ENCODE assay signal across 8 cellular contexts in genomic region chr6:41503841-41504525, GRCh38. TPM values are rescaled to one million over a fixed set of nuclear protein-coding genes. Genes with fewer than 3 reads are reported as not detected.
DNase-seq lines count a peak whose midpoint lies in the region; ATAC-seq and TF ChIP-seq lines count a peak whose summit lies in the region.

No MANE protein-coding gene starts in this region.

- H3K4me1 ChIP-seq in endodermal cell (ENCODE audit: control insufficient read depth, insufficient read depth, low read length): peaks cover 12% of the 10 kb centered on the region

- H3K27me3 Mint-ChIP-seq in endodermal cell (ENCODE audit: insufficient read depth): peaks cover 66% of the 10 kb centered on the region
- peaks cover 10 to 36% (median 29%) of the 10 kb centered on the region in 3 donors for H3K27me3 Mint-ChIP-seq in naive B cell

- H3K9ac ChIP-seq in endodermal cell (ENCODE audit: extremely low read depth, low read length, poor library complexity, severe bottlenecking): peak overlapping the region; percentile 30

- H3K9me3 ChIP-seq in MG63: no peaks in the 10 kb centered on the region
- H3K9me3 ChIP-seq in endodermal cell (ENCODE audit: control insufficient read depth, low read length): no peaks in the 10 kb centered on the region

- no peak overlapping the region for H3K27ac ChIP-seq in endodermal cell (ENCODE audit: low read depth, low read length)

- H3K36me3 Mint-ChIP-seq in endodermal cell (ENCODE audit: low read depth) (no peaks in the 10 kb centered on the region), naive B cell (no peaks in the 10 kb centered on the region)

- H3K36me3 ChIP-seq in MG63 (no peaks in the 10 kb centered on the region), endodermal cell (ENCODE audit: control insufficient read depth, insufficient read depth, low read length) (no peaks in the 10 kb centered on the region)

- H3K27ac Mint-ChIP-seq in endodermal cell (peak overlapping the region; percentile 23), naive B cell (peak overlapping the region in 5 of 6 donors; percentile 89 to 95 (median 91))

- ATAC-seq in naive B cell (ENCODE audit: low read depth in 2 of 2): no peak

- H3K27me3 ChIP-seq in MG63: no peaks in the 10 kb centered on the region
- H3K27me3 ChIP-seq in endodermal cell (ENCODE audit: control insufficient read depth, insufficient read depth, low read length, poor library complexity, severe bottlenecking): peaks cover 38% of the 10 kb centered on the region

- H3K4me3 ChIP-seq in MG63 (peak overlapping the region; percentile 31), endodermal cell (ENCODE audit: low read length) (peak overlapping the region; percentile 67)

- H3K4me1 Mint-ChIP-seq in endodermal cell (peaks cover 26% of the 10 kb centered on the region), naive B cell (peaks cover 19 to 40% (median 28%) of the 10 kb centered on the region in 3 donors)

- H3K9me3 Mint-ChIP-seq in endodermal cell (no peaks in the 10 kb centered on the region), naive B cell (no peaks in the 10 kb centered on the region)

- H3K4me3 Mint-ChIP-seq in endodermal cell (peak overlapping the region; percentile 50), naive B cell (peak overlapping the region; percentile 86 to 95 (median 92))

- TF ChIP-seq CTCF in endodermal cell (conservative IDR thresholded peaks at IDR 0.05): no peak

- WGBS in endodermal cell (ENCODE audit: insufficient coverage in 1 of 2, insufficient read length in 1 of 2), 2 experiments: 5 to 10% methylated on average over 4 to 55 of the region's 55 CpGs

- DNase-seq in NCI-H1417 (lab: John Stamatoyannopoulos, UW): peak in 2 of 3 experiments; percentile 36 to 38
- DNase-seq in NCI-H1417 treated with DMSO at 0.1 percent for 48 hours (lab: John Stamatoyannopoulos, UW): no peak
- DNase-seq in MG63: peak; percentile 42
- DNase-seq in endodermal cell: peak; percentile 79
- DNase-seq in naive B cell: peak; percentile 19
- DNase-seq in NCI-H187 treated with DMSO at 0.1 percent for 48 hours (lab: John Stamatoyannopoulos, UW): no peak
- no peak for DNase-seq in OCI-M1 (lab: John Stamatoyannopoulos, UW)
- DNase-seq in NCI-H2171 (lab: John Stamatoyannopoulos, UW): no peak

RNA-seq across cellular contexts. Expression of gene FOXP4, which starts 42.2 kb away (rescaled TPM):
- total RNA-seq in MG63 (2014; rRNA removed; shearing (Covaris generic); ENCODE audit: low replicate concordance): 0.53 TPM in 1 of 2 replicates, not detected in the other
- total RNA-seq in endodermal cell: 10 to 100 TPM; 44.4 to 47.7 TPM
- 54.1 TPM for polyA plus RNA-seq in endodermal cell (2013, experiment 1 of 2)
- polyA plus RNA-seq in endodermal cell (2013, experiment 2 of 2): 47.0 TPM
- 1 to 10 TPM in 5 of 6 donors, under 1 TPM in 1; 0.55 to 4.7 (median 2.2) TPM for polyA plus RNA-seq in naive B cell (ENCODE audit: low read depth in 6 of 6)

Comparison
In these comparisons a context has a peak if more than half of its experiments do, and no peak if none do; other contexts are left out.
1. DNase-seq: peak in NCI-H1417 (2 of 3), MG63 (single experiment), endodermal cell (single experiment) and naive B cell (single experiment); none in NCI-H1417 treated with DMSO at 0.1 percent for 48 hours (single experiment), NCI-H187 treated with DMSO at 0.1 percent for 48 hours (single experiment), OCI-M1 (single experiment) and NCI-H2171 (single experiment).
2. RNA of gene FOXP4, which starts 42.2 kb away (total RNA-seq): 44.4 to 47.7 TPM in endodermal cell; 0.53 TPM in MG63; every median in the first group is over 10 times any median in the second.